ENCODE assay signal across 16 cellular contexts in genomic region chr10:31207636-31208035, GRCh38.
DNase-seq lines count a peak whose midpoint lies in the region; ATAC-seq and TF ChIP-seq lines count a peak whose summit lies in the region.
"Had no signal": no experiment of that assay in that cellular context is flagged by ENCODE, and none has a peak within 500 bp of the region (broad histone marks: within the 10 kb centered on the region; RNA-seq: fewer than 3 reads in every experiment).

No MANE protein-coding gene starts in this region.

- H3K27me3 ChIP-seq in BE2C: no peaks in the 10 kb centered on the region
- H3K27me3 ChIP-seq: SJSA1 had no signal

- no peaks in the 10 kb centered on the region; the same call in 1 of the 2 replicates for H3K9me3 ChIP-seq in BE2C
- H3K9me3 ChIP-seq: SJSA1 had no signal

- no peak overlapping the region for H3K4me3 ChIP-seq in astrocyte of the spinal cord (ENCODE audit: low read depth, low read length)
- no peak overlapping the region for H3K4me3 ChIP-seq in BE2C (ENCODE audit: low read depth, low read length)
- H3K4me3 ChIP-seq: A549, SJSA1 had no signal

- ATAC-seq in HG03039 (IDR thresholded peaks at IDR 0.05; ENCODE audit: unreplicated experiment): no peak
- ATAC-seq: A549, PC-3 had no signal

- DNase-seq in ELR (ENCODE audit: low read depth) (peak; percentile 25), M059J (ENCODE audit: low read depth) (peak; percentile 28), astrocyte of the spinal cord (ENCODE audit: low read depth, low spot score) (peak; percentile 11), myocyte (ENCODE audit: low read depth) (peak; percentile 36), iPS-NIHi11 (ENCODE audit: low spot score) (no peak), BE2C (no peak)
- DNase-seq: DMS 273 treated with DMSO at 0.1 percent for 48 hours, NCI-H1105, NCI-H1694, NCI-H2171, NCI-H446, NCI-H774, PC-3 had no signal

- H3K36me3 ChIP-seq in BE2C: no peaks in the 10 kb centered on the region
- H3K36me3 ChIP-seq: SJSA1 had no signal

- TF ChIP-seq CTCF in astrocyte of the spinal cord (IDR thresholded peaks at IDR 0.05; ENCODE audit: low read depth, low read length) (no peak), BE2C (IDR thresholded peaks at IDR 0.05; ENCODE audit: low read depth, low read length) (no peak)

- in situ Hi-C loops in astrocyte of the spinal cord (cut with HindIII; ENCODE audit: low sequenced_read_pairs): no loop called here

- no peaks in the 10 kb centered on the region for H3K4me1 ChIP-seq in BE2C
- H3K4me1 ChIP-seq: A549 had no signal

Comparison
In these comparisons a context has a peak if more than half of its experiments do, and no peak if none do; other contexts are left out.
1. DNase-seq: peak in ELR (single experiment), M059J (single experiment), astrocyte of the spinal cord (single experiment) and myocyte (single experiment); none in iPS-NIHi11 (single experiment) and BE2C (single experiment).